In genomic region chr10:100827819-100828743, GRCh38 we compare ENCODE assay signal across 8 cellular contexts.
A peak's percentile ranks its signal among the peaks of the same experiment; 100 is the strongest.
DNase-seq lines count a peak whose midpoint lies in the region; ATAC-seq and TF ChIP-seq lines count a peak whose summit lies in the region.
"Had no signal": no experiment of that assay in that cellular context is flagged by ENCODE, and none has a peak within 500 bp of the region (broad histone marks: within the 10 kb centered on the region; RNA-seq: fewer than 3 reads in every experiment).

No MANE protein-coding gene starts in this region.

- H3K9me3 ChIP-seq in adipocyte (ENCODE audit: control insufficient read depth, low read length) (no peaks in the 10 kb centered on the region), subcutaneous abdominal adipose tissue (ENCODE audit: control insufficient read depth in 5 of 5, low read length in 5 of 5) (no peaks in the 10 kb centered on the region)
- H3K9me3 ChIP-seq: neutrophil had no signal

- H3K36me3 ChIP-seq in adipocyte (ENCODE audit: control insufficient read depth, insufficient read depth, low read length, severe bottlenecking) (no peaks in the 10 kb centered on the region), subcutaneous abdominal adipose tissue (ENCODE audit: control insufficient read depth in 5 of 5, insufficient read depth in 5 of 5, low read length in 5 of 5) (no peaks in the 10 kb centered on the region)
- H3K36me3 ChIP-seq: neutrophil had no signal

- H3K4me3 ChIP-seq in adipocyte (ENCODE audit: low read length) (no peak overlapping the region), subcutaneous abdominal adipose tissue (ENCODE audit: low read depth in 1 of 5, low read length in 5 of 5) (peak overlapping the region; percentile 44 to 63 (median 50))

- H3K27ac ChIP-seq in subcutaneous abdominal adipose tissue (ENCODE audit: low read depth, low read length) = no peak overlapping the region
- H3K27ac ChIP-seq: neutrophil had no signal

- H3K4me1 ChIP-seq in adipocyte (ENCODE audit: control insufficient read depth, insufficient read depth, low read length) (peaks cover 7% of the 10 kb centered on the region), subcutaneous abdominal adipose tissue (ENCODE audit: control insufficient read depth in 5 of 5, insufficient read depth in 5 of 5, low read length in 5 of 5) (peaks cover 0 to 37% (median 27%) of the 10 kb centered on the region in 5 donors)

- DNase-seq in NCI-H146 treated with DMSO at 0.1 percent for 48 hours (lab: John Stamatoyannopoulos, UW; ENCODE audit: unreplicated experiment) = peak; percentile 4
- DNase-seq in adipocyte (ENCODE audit: low read depth) = peak; percentile 40
- DNase-seq in islet precursor cell = peak; percentile 86
- DNase-seq in HK-2 (ENCODE audit: unreplicated experiment) = no peak

- no peak for ATAC-seq in GM19023 (IDR thresholded peaks at IDR 0.05; ENCODE audit: unreplicated experiment)

- peaks cover 63% of the 10 kb centered on the region for H3K27me3 ChIP-seq in adipocyte (replicated peaks; ENCODE audit: control insufficient read depth, insufficient read depth, low read length)
- peaks cover 53 to 81% (median 77%) of the 10 kb centered on the region in 5 donors for H3K27me3 ChIP-seq in subcutaneous abdominal adipose tissue (ENCODE audit: control insufficient read depth in 5 of 5, insufficient read depth in 4 of 5, low read length in 5 of 5)

- H3K9ac ChIP-seq in adipocyte (ENCODE audit: low read length) (no peak overlapping the region), subcutaneous abdominal adipose tissue (ENCODE audit: low read length in 5 of 5) (no peak overlapping the region)

- TF ChIP-seq CTCF in GM12873 (IDR thresholded peaks at IDR 0.05; ENCODE audit: insufficient read depth, low read depth, low read length, missing control alignments) = peak; percentile 21
